Comparison of ENCODE assay signal across 8 cellular contexts in genomic region chr6:152984387-152984872, GRCh38. TPM values are rescaled to one million over a fixed set of nuclear protein-coding genes. Genes with fewer than 3 reads are reported as not detected.
DNase-seq lines count a peak whose midpoint lies in the region; ATAC-seq and TF ChIP-seq lines count a peak whose summit lies in the region.

No MANE protein-coding gene starts in this region.

- H3K4me3 ChIP-seq in AG10803 (ENCODE audit: low read length) (peak overlapping the region; percentile 91), fibroblast of mammary gland (ENCODE audit: control insufficient read depth, low read depth, low read length) (peak overlapping the region; percentile 92), skeletal muscle tissue (ENCODE audit: low read length in 3 of 3) (peak overlapping the region; percentile 86 to 98 (median 91))

- H3K27ac ChIP-seq in skeletal muscle tissue (ENCODE audit: low read depth, low read length): peak overlapping the region; percentile 83

- H3K36me3 ChIP-seq in skeletal muscle tissue (ENCODE audit: control insufficient read depth in 3 of 3, insufficient read depth in 3 of 3, low read length in 3 of 3): peaks cover 0 to 3% (median 0%) of the 10 kb centered on the region in 3 donors

- no peaks in the 10 kb centered on the region for H3K9me3 ChIP-seq in skeletal muscle tissue (ENCODE audit: control insufficient read depth in 3 of 3, low read length in 3 of 3)

- no peak for DNase-seq in AG10803 (ENCODE audit: low read depth)
- DNase-seq in RPMI8226: peak; percentile 47
- no peak for DNase-seq in fibroblast of mammary gland (ENCODE audit: low read depth)
- DNase-seq in NCI-H774 (lab: John Stamatoyannopoulos, UW): no peak
- no peak for DNase-seq in Ammon's horn (ENCODE audit: low spot score)

- ATAC-seq in GM18520 (IDR thresholded peaks at IDR 0.05; ENCODE audit: unreplicated experiment) (peak; percentile 16), HG03039 (IDR thresholded peaks at IDR 0.05; ENCODE audit: unreplicated experiment) (peak; percentile 24)

- no peaks in the 10 kb centered on the region for H3K27me3 ChIP-seq in skeletal muscle tissue (ENCODE audit: control insufficient read depth in 3 of 3, insufficient read depth in 3 of 3, low read length in 3 of 3)

- TF ChIP-seq CTCF in AG10803 (conservative IDR thresholded peaks at IDR 0.05; ENCODE audit: low read length): no peak
- no peak for TF ChIP-seq CTCF in fibroblast of mammary gland (conservative IDR thresholded peaks at IDR 0.05; ENCODE audit: control insufficient read depth, insufficient read depth, low read depth, low read length)

- H3K9ac ChIP-seq in skeletal muscle tissue (ENCODE audit: low read depth in 1 of 3, low read length in 3 of 3): peak overlapping the region; percentile 84 to 95 (median 91)

- H3K4me1 ChIP-seq in skeletal muscle tissue (ENCODE audit: control insufficient read depth in 3 of 3, insufficient read depth in 3 of 3, low read length in 3 of 3): peaks cover 13 to 28% (median 18%) of the 10 kb centered on the region in 3 donors

RNA-seq across cellular contexts. Expression of gene FBXO5, which starts 1.6 kb away (rescaled TPM):
- 4.7 TPM for total RNA-seq in skeletal muscle tissue

RNA-seq across cellular contexts. Expression of gene MTRF1L, which starts 18.1 kb away (rescaled TPM):
- total RNA-seq in skeletal muscle tissue: 6.3 TPM
